ENCODE assay signal across 8 cellular contexts in genomic region chr9:38392235-38393127, GRCh38. TPM values are rescaled to one million over a fixed set of nuclear protein-coding genes. Genes with fewer than 3 reads are reported as not detected.
A peak's percentile ranks its signal among the peaks of the same experiment; 100 is the strongest.
DNase-seq lines count a peak whose midpoint lies in the region; TF ChIP-seq lines count a peak whose summit lies in the region.

TSS of gene ALDH1B1 (plus strand) at chr9:38392702. CDS start at chr9:38395749, 3,047 bp downstream.

- 0 to 2% methylated on average over 33 to 48 of the region's 58 CpGs for WGBS in GM23248 (ENCODE audit: low coverage in 1 of 2, low lambda C conversion rate in 2 of 2, missing lambda C conversion rate in 2 of 2), 2 experiments
- WGBS in ovary, 3 donors = 0 to 1% (median 0%) methylated on average over 58 of the region's 58 CpGs
- WGBS in tibial nerve, 2 donors = 0 to 1% methylated on average over 26 to 36 of the region's 58 CpGs

- TF ChIP-seq EP300 in ovary (IDR thresholded peaks at IDR 0.05) = no peak
- TF ChIP-seq EP300 in tibial nerve (IDR thresholded peaks at IDR 0.05) = peak in 1 of 2 donors; percentile 18

- intact Hi-C loops in head of caudate nucleus (cut with DNase I) = no loop called here
- intact Hi-C loops in ovary (cut with DNase I) = loop anchor here in 1 of 4 donors (10.0 kb wide), 1 partner anchor 478 kb away; no protein-coding TSS in a partner anchor

- H3K36me3 ChIP-seq in GM23248 (ENCODE audit: low read depth) (no peaks in the 10 kb centered on the region; the same call in 1 of the 2 replicates), SK-N-MC (ENCODE audit: insufficient read depth, low read length) (no peaks in the 10 kb centered on the region; the same call in 1 of the 2 replicates), ovary (no peaks in the 10 kb centered on the region), tibial nerve (peaks cover 0 to 22% (median 2%) of the 10 kb centered on the region in 3 donors)

- H3K27me3 ChIP-seq in GM23248 (replicated peaks; ENCODE audit: insufficient read depth) (no peaks in the 10 kb centered on the region), ovary (no peaks in the 10 kb centered on the region), tibial nerve (no peaks in the 10 kb centered on the region)

- H3F3A ChIP-seq in GM23248 (ENCODE audit: insufficient read depth) = peaks cover 23% of the 10 kb centered on the region

- TF ChIP-seq CTCF in ovary (IDR thresholded peaks at IDR 0.05) = no peak
- peak in 1 of 5 experiments; percentile 12 for TF ChIP-seq CTCF in tibial nerve (IDR thresholded peaks at IDR 0.05)

- H3K4me3 ChIP-seq in GM23248 (peak within 1 kb of the TSS; percentile 86), SK-N-MC (peak within 1 kb of the TSS; percentile 75), ovary (peak within 1 kb of the TSS; percentile 84), tibial nerve (peak within 1 kb of the TSS; percentile 48 to 90 (median 78))

- H3K9ac ChIP-seq in GM23248 (peak within 1 kb of the TSS; percentile 85), SK-N-MC (ENCODE audit: insufficient read length) (peak within 1 kb of the TSS; percentile 56)

- peaks cover 33% of the 10 kb centered on the region for H3K4me1 ChIP-seq in GM23248 (ENCODE audit: insufficient read depth)
- peaks cover 18% of the 10 kb centered on the region for H3K4me1 ChIP-seq in ovary (ENCODE audit: insufficient read depth)
- peaks cover 0 to 35% (median 11%) of the 10 kb centered on the region in 4 donors for H3K4me1 ChIP-seq in tibial nerve

- H3K9me3 ChIP-seq in GM23248 (ENCODE audit: low read depth) = no peaks in the 10 kb centered on the region
- no peaks in the 10 kb centered on the region for H3K9me3 ChIP-seq in SK-N-MC (ENCODE audit: low read depth, low read length)
- no peaks in the 10 kb centered on the region for H3K9me3 ChIP-seq in ovary
- no peaks in the 10 kb centered on the region for H3K9me3 ChIP-seq in tibial nerve

- H3K79me2 ChIP-seq in GM23248 (ENCODE audit: insufficient read depth) = peaks cover 32% of the 10 kb centered on the region

- no peaks in the 10 kb centered on the region for H4K20me1 ChIP-seq in GM23248 (ENCODE audit: insufficient read depth)

- in situ Hi-C loops in GM23248 (cut with MboI) = loop anchor here (25.0 kb wide), 1 partner anchor 905 kb away; the partner anchor contains the start of gene POLR1E

- H2AFZ ChIP-seq in GM23248 = peak within 1 kb of the TSS; percentile 90

- peak; percentile 52 for DNase-seq in GF-D8 (lab: John Stamatoyannopoulos, UW)
- DNase-seq in GM23248 = peak; percentile 97
- DNase-seq in LHCN-M2 (ENCODE audit: low read depth) = peak; percentile 78
- DNase-seq in SK-N-MC (ENCODE audit: low read depth, low spot score) = no peak
- peak; percentile 65 for DNase-seq in activated naive CD4-positive, alpha-beta T cell treated with anti-CD3 and anti-CD28 coated beads, Interleukin-2, amount 50 U/mL, for 16 hours
- peak; percentile 31 to 88 (median 78) for DNase-seq in head of caudate nucleus
- DNase-seq in ovary = peak; percentile 82 to 90 (median 87)
- DNase-seq in tibial nerve (ENCODE audit: low spot score in 2 of 2) = peak; percentile 56 to 57

- TF ChIP-seq POLR2A in ovary (IDR thresholded peaks at IDR 0.05) (peak; percentile 10), tibial nerve (IDR thresholded peaks at IDR 0.05) (no peak)

- peak within 1 kb of the TSS; percentile 90 for H3K4me2 ChIP-seq in GM23248 (ENCODE audit: unreplicated experiment)

- no peaks in the 10 kb centered on the region for H3K9me2 ChIP-seq in GM23248 (ENCODE audit: insufficient read depth)

- peak within 1 kb of the TSS; percentile 29 for H3K27ac ChIP-seq in GM23248
- no peak within 1 kb of the TSS for H3K27ac ChIP-seq in SK-N-MC
- H3K27ac ChIP-seq in ovary = peak within 1 kb of the TSS; percentile 50 to 76
- H3K27ac ChIP-seq in tibial nerve = peak within 1 kb of the TSS in 3 of 4 donors; percentile 8 to 78 (median 69)

RNA-seq across cellular contexts. Expression of gene ALDH1B1, which starts in this region (rescaled TPM):
- 25.7 and 26.9 TPM in 2 replicates for total RNA-seq in GM23248 (2014; rRNA removed; shearing (Covaris generic))
- polyA plus RNA-seq in GM23248 (2016; fragmentation: Nextera tagmentation; extraction: Ambion mirVana) (39.4 and 39.5 TPM in 2 replicates), ovary (10 to 100 TPM; 11.8 to 45.4 TPM)
- total RNA-seq in LHCN-M2 (2014; rRNA removed) (44.2 and 47.6 TPM in 2 replicates), ovary (10 to 100 TPM in 6 of 7 donors, 1 to 10 TPM in 1; 7.9 to 47.2 (median 24.3) TPM), tibial nerve (10 to 100 TPM in 2 of 4 donors, 1 to 10 TPM in 2; 7.9 to 15.3 (median 11.0) TPM)
- polyA plus RNA-seq in LHCN-M2 (2012) = 51.5 TPM
